Comparison of ENCODE assay signal across 18 cellular contexts in the genomic region with DNA sequence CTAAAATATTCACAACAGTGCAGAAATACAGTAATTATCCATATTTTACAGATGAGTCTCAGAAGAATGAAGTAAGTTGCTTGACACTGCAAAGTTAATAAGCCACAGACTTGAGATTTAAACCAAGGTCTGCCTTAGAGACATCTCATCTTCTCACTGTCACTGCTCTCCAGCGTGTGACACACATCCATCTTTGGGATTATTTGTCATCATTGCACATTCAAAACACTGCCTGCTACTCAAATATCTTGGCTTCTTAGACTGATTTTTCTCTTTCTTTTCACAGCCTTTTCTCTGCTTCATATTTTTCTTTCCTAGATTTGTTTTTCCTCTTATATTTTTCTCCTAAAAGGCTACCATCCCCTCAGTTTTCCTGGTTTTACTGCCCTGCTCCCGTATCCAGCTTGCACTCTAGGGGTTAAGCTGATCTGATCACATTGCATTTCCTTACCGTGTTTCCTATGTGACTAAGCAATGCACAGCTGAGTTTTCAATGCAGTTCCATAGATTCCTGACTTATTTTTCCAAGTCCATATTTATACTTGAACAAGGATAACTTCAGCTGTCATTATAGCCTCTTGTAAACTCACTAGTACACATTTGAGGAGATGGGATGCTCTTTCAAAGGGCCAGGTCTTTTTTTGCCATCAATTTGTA.
DNase-seq lines count a peak whose midpoint lies in the region; ATAC-seq, FAIRE-seq and TF ChIP-seq lines count a peak whose summit lies in the region.
"Had no signal": no experiment of that assay in that cellular context is flagged by ENCODE, and none has a peak within 500 bp of the region (broad histone marks: within the 10 kb centered on the region; RNA-seq: fewer than 3 reads in every experiment).

No MANE protein-coding gene starts in this region.

- no peak overlapping the region for H3K4me3 ChIP-seq in AG10803 (ENCODE audit: low read length)
- H3K4me3 ChIP-seq: A549, BLaER1 had no signal

- H3K27ac Mint-ChIP-seq in endothelial cell (ENCODE audit: unreplicated experiment): peak overlapping the region; percentile 55
- no peak overlapping the region for H3K27ac Mint-ChIP-seq in activated CD8-positive, alpha-beta memory T cell treated with anti-CD3 and anti-CD28 coated beads, Interleukin-2, amount 10 ng/mL, durations not matched to agents 7 days and 5 days
- H3K27ac Mint-ChIP-seq: CD14-positive monocyte; CD4-positive, alpha-beta memory T cell had no signal

- peak; percentile 30 for DNase-seq in AG10803 (ENCODE audit: low read depth)
- no peak for DNase-seq in H54 (ENCODE audit: insufficient read length, low spot score)
- no peak for DNase-seq in endothelial cell (ENCODE audit: low spot score)
- DNase-seq in lung microvascular endothelial cell (ENCODE audit: low read depth in 2 of 2): peak; percentile 14 to 53
- no peak for DNase-seq in activated T-cell treated with anti-CD3 and anti-CD28 coated beads, Interleukin-2, amount 50 U/mL, for 4 hours
- DNase-seq in activated CD8-positive, alpha-beta memory T cell treated with anti-CD3 and anti-CD28 coated beads, Interleukin-2, amount 10 ng/mL, durations not matched to agents 7 days and 5 days: no peak
- no peak for DNase-seq in activated T-cell treated with anti-CD3 and anti-CD28 coated beads, Interleukin-2, amount 50 U/mL, for 48 hours
- DNase-seq: CD4-positive, alpha-beta memory T cell; DMS153; DMS79; GF-D8; H7 had no signal

- TF ChIP-seq CTCF in AG10803 (conservative IDR thresholded peaks at IDR 0.05; ENCODE audit: low read length) (no peak), endothelial cell (IDR thresholded peaks at IDR 0.05; ENCODE audit: unreplicated experiment) (no peak)

- H3K4me1 Mint-ChIP-seq in endothelial cell (ENCODE audit: unreplicated experiment): peaks cover 6% of the 10 kb centered on the region
- no peaks in the 10 kb centered on the region for H3K4me1 Mint-ChIP-seq in activated T-cell treated with anti-CD3 and anti-CD28 coated beads, Interleukin-2, amount 50 U/mL, for 4 hours (ENCODE audit: low read depth)
- no peaks in the 10 kb centered on the region for H3K4me1 Mint-ChIP-seq in activated CD8-positive, alpha-beta memory T cell treated with anti-CD3 and anti-CD28 coated beads, Interleukin-2, amount 10 ng/mL, durations not matched to agents 7 days and 5 days
- H3K4me1 Mint-ChIP-seq: CD14-positive monocyte; CD4-positive, alpha-beta memory T cell had no signal

- H3K4me3 Mint-ChIP-seq in endothelial cell (ENCODE audit: unreplicated experiment): no peak overlapping the region
- no peak overlapping the region for H3K4me3 Mint-ChIP-seq in activated T-cell treated with anti-CD3 and anti-CD28 coated beads, Interleukin-2, amount 50 U/mL, for 4 hours
- H3K4me3 Mint-ChIP-seq in activated CD8-positive, alpha-beta memory T cell treated with anti-CD3 and anti-CD28 coated beads, Interleukin-2, amount 10 ng/mL, durations not matched to agents 7 days and 5 days: no peak overlapping the region
- H3K4me3 Mint-ChIP-seq: CD14-positive monocyte; CD4-positive, alpha-beta memory T cell had no signal

- peaks cover 5% of the 10 kb centered on the region for H3K27me3 Mint-ChIP-seq in endothelial cell (ENCODE audit: unreplicated experiment)
- peaks cover 6% of the 10 kb centered on the region for H3K27me3 Mint-ChIP-seq in activated T-cell treated with anti-CD3 and anti-CD28 coated beads, Interleukin-2, amount 50 U/mL, for 4 hours (ENCODE audit: low read depth)
- no peaks in the 10 kb centered on the region for H3K27me3 Mint-ChIP-seq in activated CD8-positive, alpha-beta memory T cell treated with anti-CD3 and anti-CD28 coated beads, Interleukin-2, amount 10 ng/mL, durations not matched to agents 7 days and 5 days

- CTCF ChIA-PET in activated CD8-positive, alpha-beta memory T cell treated with anti-CD3 and anti-CD28 coated beads, Interleukin-2, amount 10 ng/mL, durations not matched to agents 7 days and 5 days (lab: Charles Lee): no interaction called here

- peak; percentile 70 for FAIRE-seq in H54 (lab: Jason Lieb, UNC)
- FAIRE-seq: A549, HepG2 had no signal

- H3K36me3 Mint-ChIP-seq in endothelial cell (ENCODE audit: low read depth, unreplicated experiment): peaks cover 6% of the 10 kb centered on the region
- H3K36me3 Mint-ChIP-seq in activated T-cell treated with anti-CD3 and anti-CD28 coated beads, Interleukin-2, amount 50 U/mL, for 4 hours (ENCODE audit: insufficient read depth): no peaks in the 10 kb centered on the region
- H3K36me3 Mint-ChIP-seq in activated CD8-positive, alpha-beta memory T cell treated with anti-CD3 and anti-CD28 coated beads, Interleukin-2, amount 10 ng/mL, durations not matched to agents 7 days and 5 days: no peaks in the 10 kb centered on the region
- H3K36me3 Mint-ChIP-seq: CD14-positive monocyte; CD4-positive, alpha-beta memory T cell had no signal

- no peak for ATAC-seq in activated T-cell treated with anti-CD3 and anti-CD28 coated beads, Interleukin-2, amount 50 U/mL, for 4 hours
- ATAC-seq in activated CD8-positive, alpha-beta memory T cell treated with anti-CD3 and anti-CD28 coated beads, Interleukin-2, amount 10 ng/mL, durations not matched to agents 7 days and 5 days: no peak
- no peak for ATAC-seq in GM21390 (IDR thresholded peaks at IDR 0.05; ENCODE audit: unreplicated experiment)
- ATAC-seq: A549, HCT116, HepG2 had no signal

- peaks cover 16% of the 10 kb centered on the region for H3K9me3 Mint-ChIP-seq in endothelial cell (ENCODE audit: unreplicated experiment)
- H3K9me3 Mint-ChIP-seq in activated T-cell treated with anti-CD3 and anti-CD28 coated beads, Interleukin-2, amount 50 U/mL, for 4 hours: no peaks in the 10 kb centered on the region
- no peaks in the 10 kb centered on the region for H3K9me3 Mint-ChIP-seq in activated CD8-positive, alpha-beta memory T cell treated with anti-CD3 and anti-CD28 coated beads, Interleukin-2, amount 10 ng/mL, durations not matched to agents 7 days and 5 days (ENCODE audit: low read depth)

- TF ChIP-seq POLR2A in H54 (IDR thresholded peaks at IDR 0.05; ENCODE audit: low read depth, low read length): no peak

Comparison
In these comparisons a context has a peak if more than half of its experiments do, and no peak if none do; other contexts are left out.
1. DNase-seq: peak in AG10803 (single experiment) and lung microvascular endothelial cell (2 of 2); none in H54 (single experiment), endothelial cell (single experiment), activated T-cell treated with anti-CD3 and anti-CD28 coated beads, Interleukin-2, amount 50 U/mL, for 4 hours (single experiment), activated CD8-positive, alpha-beta memory T cell treated with anti-CD3 and anti-CD28 coated beads, Interleukin-2, amount 10 ng/mL, durations not matched to agents 7 days and 5 days (single experiment) and activated T-cell treated with anti-CD3 and anti-CD28 coated beads, Interleukin-2, amount 50 U/mL, for 48 hours (0 of 2).